ENCODE assay signal across 11 cellular contexts in genomic region chr18:12639990-12640880, GRCh38. TPM values are rescaled to one million over a fixed set of nuclear protein-coding genes. Genes with fewer than 3 reads are reported as not detected.
DNase-seq lines count a peak whose midpoint lies in the region; ATAC-seq and TF ChIP-seq lines count a peak whose summit lies in the region.
"Had no signal": no experiment of that assay in that cellular context is flagged by ENCODE, and none has a peak within 500 bp of the region (broad histone marks: within the 10 kb centered on the region; RNA-seq: fewer than 3 reads in every experiment).

No MANE protein-coding gene starts in this region.

- TF ChIP-seq CTCF in esophagus muscularis mucosa (IDR thresholded peaks at IDR 0.05): no peak
- no peak for TF ChIP-seq CTCF in right lobe of liver (IDR thresholded peaks at IDR 0.05)
- no peak for TF ChIP-seq CTCF in upper lobe of right lung (IDR thresholded peaks at IDR 0.05)
- TF ChIP-seq CTCF in transverse colon (IDR thresholded peaks at IDR 0.05): no peak

- TF ChIP-seq EP300 in esophagus muscularis mucosa (IDR thresholded peaks at IDR 0.05): no peak
- TF ChIP-seq EP300 in transverse colon (IDR thresholded peaks at IDR 0.05; ENCODE audit: low read depth): no peak

- H3K9me3 ChIP-seq in esophagus muscularis mucosa (no peaks in the 10 kb centered on the region), right lobe of liver (no peaks in the 10 kb centered on the region), upper lobe of right lung (no peaks in the 10 kb centered on the region), transverse colon (no peaks in the 10 kb centered on the region)
- H3K9me3 ChIP-seq: neutrophil had no signal

- H3K4me1 ChIP-seq in esophagus muscularis mucosa (peaks cover 5 to 39% (median 36%) of the 10 kb centered on the region in 4 donors), right lobe of liver (no peaks in the 10 kb centered on the region), upper lobe of right lung (peaks cover 20% of the 10 kb centered on the region), transverse colon (peaks cover 0 to 9% (median 0%) of the 10 kb centered on the region in 4 donors)

- peak in 3 of 4 donors; percentile 71 to 89 (median 89) for ATAC-seq in right lobe of liver
- no peak for ATAC-seq in HG02973 (IDR thresholded peaks at IDR 0.05; ENCODE audit: unreplicated experiment)
- ATAC-seq in upper lobe of right lung: no peak
- ATAC-seq in HG03196 (IDR thresholded peaks at IDR 0.05; ENCODE audit: unreplicated experiment): no peak

- H3K4me3 ChIP-seq in esophagus muscularis mucosa: no peak overlapping the region
- H3K4me3 ChIP-seq in right lobe of liver: no peak overlapping the region
- no peak overlapping the region for H3K4me3 ChIP-seq in upper lobe of right lung
- no peak overlapping the region for H3K4me3 ChIP-seq in transverse colon

- peak overlapping the region in 3 of 4 donors; percentile 33 to 54 (median 42) for H3K27ac ChIP-seq in esophagus muscularis mucosa (replicated peaks in 1 of 4)
- no peak overlapping the region for H3K27ac ChIP-seq in right lobe of liver
- H3K27ac ChIP-seq in upper lobe of right lung: no peak overlapping the region
- H3K27ac ChIP-seq in transverse colon: no peak overlapping the region
- H3K27ac ChIP-seq: neutrophil had no signal

- DNase-seq in DMS53 (lab: John Stamatoyannopoulos, UW): peak; percentile 93
- peak; percentile 22 for DNase-seq in SHP77 treated with DMSO at 0.1 percent for 48 hours (lab: John Stamatoyannopoulos, UW)
- no peak for DNase-seq in esophagus muscularis mucosa (ENCODE audit: extremely low spot score)
- DNase-seq in right lobe of liver: no peak
- DNase-seq in upper lobe of right lung: no peak
- DNase-seq in transverse colon: no peak
- DNase-seq: activated naive CD4-positive, alpha-beta T cell treated with anti-CD3 and anti-CD28 coated beads, Interleukin-2, amount 50 U/mL, for 16 hours; NCI-H524 treated with DMSO at 0.1 percent for 48 hours had no signal

- H3K27me3 ChIP-seq in esophagus muscularis mucosa: no peaks in the 10 kb centered on the region
- H3K27me3 ChIP-seq in right lobe of liver: no peaks in the 10 kb centered on the region
- H3K27me3 ChIP-seq in upper lobe of right lung: no peaks in the 10 kb centered on the region
- H3K27me3 ChIP-seq in transverse colon: no peaks in the 10 kb centered on the region
- H3K27me3 ChIP-seq: neutrophil had no signal

- TF ChIP-seq POLR2A in esophagus muscularis mucosa (IDR thresholded peaks at IDR 0.05; ENCODE audit: low read depth) (no peak), right lobe of liver (IDR thresholded peaks at IDR 0.05) (no peak), transverse colon (IDR thresholded peaks at IDR 0.05) (no peak)

- intact Hi-C loops in esophagus muscularis mucosa (cut with DNase I): no loop called here
- intact Hi-C loops in right lobe of liver (cut with DNase I): loop anchor here in 1 of 2 donors (10.0 kb wide), 1 partner anchor 85 kb away; no protein-coding TSS in a partner anchor
- intact Hi-C loops in upper lobe of right lung (cut with DNase I): no loop called here
- intact Hi-C loops in transverse colon (cut with DNase I; ENCODE audit: low total_unique reads): no loop called here

- H3K36me3 ChIP-seq in esophagus muscularis mucosa (no peaks in the 10 kb centered on the region), right lobe of liver (no peaks in the 10 kb centered on the region), upper lobe of right lung (no peaks in the 10 kb centered on the region), transverse colon (no peaks in the 10 kb centered on the region)
- H3K36me3 ChIP-seq: neutrophil had no signal

- in situ Hi-C loops in transverse colon (cut with MboI; ENCODE audit: low pct_ligation_motif_present in 1 of 4, low pct_unique_long_range_greater_than_20kb in 1 of 4, low sequenced_read_pairs in 3 of 4): no loop called here

- WGBS in esophagus muscularis mucosa: 55% methylated on average over 5 of the region's 5 CpGs
- 46% methylated on average over 5 of the region's 5 CpGs for WGBS in right lobe of liver (ENCODE audit: insufficient coverage, low coverage, low lambda C conversion rate, missing lambda C conversion rate)
- 59 to 69% methylated on average over 3 to 5 of the region's 5 CpGs for WGBS in transverse colon (ENCODE audit: low coverage in 1 of 2), 2 donors

RNA-seq across cellular contexts. Expression of gene SPIRE1, which starts 17.7 kb away (rescaled TPM):
- total RNA-seq in esophagus muscularis mucosa (10 to 100 TPM; 33.2 to 48.3 (median 40.2) TPM), right lobe of liver (10 to 100 TPM in 3 of 6 experiments, 1 to 10 TPM in 3; 2.2 to 19.1 (median 7.9) TPM), upper lobe of right lung (48.2 TPM), transverse colon (1 to 10 TPM; 6.0 to 7.8 (median 6.8) TPM)

Comparison
In these comparisons a context has a peak if more than half of its experiments do, and no peak if none do; other contexts are left out.
1. DNase-seq: peak in DMS53 (single experiment) and SHP77 treated with DMSO at 0.1 percent for 48 hours (single experiment); none in esophagus muscularis mucosa (single experiment), right lobe of liver (0 of 3), upper lobe of right lung (single experiment) and transverse colon (single experiment).
2. H3K27ac ChIP-seq: peak in esophagus muscularis mucosa (3 of 4); none in right lobe of liver (0 of 3), upper lobe of right lung (single experiment) and transverse colon (0 of 4).
3. ATAC-seq: peak in right lobe of liver (3 of 4); none in HG02973 (single experiment), upper lobe of right lung (single experiment) and HG03196 (single experiment).